ENCODE assay signal across 14 cellular contexts in genomic region chr9:21294904-21295538, GRCh38. TPM values are rescaled to one million over a fixed set of nuclear protein-coding genes. Genes with fewer than 3 reads are reported as not detected.
DNase-seq lines count a peak whose midpoint lies in the region; ATAC-seq, FAIRE-seq and TF ChIP-seq lines count a peak whose summit lies in the region.
"Had no signal": no experiment of that assay in that cellular context is flagged by ENCODE, and none has a peak within 500 bp of the region (broad histone marks: within the 10 kb centered on the region; RNA-seq: fewer than 3 reads in every experiment).

No MANE protein-coding gene starts in this region.

- peaks cover 14% of the 10 kb centered on the region for H3K4me1 Mint-ChIP-seq in activated B cell treated with CpG ODN at 0.5 μM for 24 hours
- peaks cover 0 to 2% (median under 1%) of the 10 kb centered on the region in 4 donors for H3K4me1 Mint-ChIP-seq in CD4-positive, alpha-beta memory T cell
- no peaks in the 10 kb centered on the region for H3K4me1 Mint-ChIP-seq in endodermal cell

- no peak overlapping the region for H3K4me3 ChIP-seq in CD4-positive, alpha-beta memory T cell (ENCODE audit: low read length in 2 of 2)
- H3K4me3 ChIP-seq in dorsolateral prefrontal cortex (no peak overlapping the region), endodermal cell (ENCODE audit: low read length) (no peak overlapping the region)

- H3K4me1 ChIP-seq in CD4-positive, alpha-beta memory T cell (ENCODE audit: insufficient read depth, low read length), result no peaks in the 10 kb centered on the region
- no peaks in the 10 kb centered on the region for H3K4me1 ChIP-seq in endodermal cell (ENCODE audit: control insufficient read depth, insufficient read depth, low read length)

- no peaks in the 10 kb centered on the region for H3K27me3 ChIP-seq in CD4-positive, alpha-beta memory T cell (ENCODE audit: insufficient read depth, low read length)
- H3K27me3 ChIP-seq in dorsolateral prefrontal cortex (peaks cover 0 to 5% (median 0%) of the 10 kb centered on the region in 45 donors), endodermal cell (ENCODE audit: control insufficient read depth, insufficient read depth, low read length, poor library complexity, severe bottlenecking) (peaks cover 67% of the 10 kb centered on the region)

- intact Hi-C loops in activated B cell treated with CpG ODN at 0.5 μM for 24 hours (cut with micrococcal nuclease), result loop anchor here (5.0 kb wide), 1 partner anchor 33 kb away; no protein-coding TSS in a partner anchor
- intact Hi-C loops in CD4-positive, alpha-beta memory T cell (cut with micrococcal nuclease), result no loop called here
- intact Hi-C loops in dorsolateral prefrontal cortex (cut with DNase I), result no loop called here

- no peaks in the 10 kb centered on the region for H3K9me3 ChIP-seq in CD4-positive, alpha-beta memory T cell (ENCODE audit: control insufficient read depth in 1 of 2, low read length in 2 of 2)
- H3K9me3 ChIP-seq in endodermal cell (ENCODE audit: control insufficient read depth, low read length), result no peaks in the 10 kb centered on the region

- POLR2A ChIA-PET in activated B cell treated with CpG ODN at 0.5 μM for 24 hours (lab: Charles Lee), result no interaction called here
- POLR2A ChIA-PET in CD4-positive, alpha-beta memory T cell (lab: Charles Lee; ENCODE audit: partially characterized antibody), result no interaction called here

- H3K36me3 Mint-ChIP-seq in activated B cell treated with CpG ODN at 0.5 μM for 24 hours (ENCODE audit: low read depth) (no peaks in the 10 kb centered on the region), endodermal cell (ENCODE audit: low read depth) (no peaks in the 10 kb centered on the region)
- no peaks in the 10 kb centered on the region for H3K36me3 Mint-ChIP-seq in CD4-positive, alpha-beta memory T cell

- no peaks in the 10 kb centered on the region for H3K36me3 ChIP-seq in CD4-positive, alpha-beta memory T cell (ENCODE audit: insufficient read depth, low read length)
- H3K36me3 ChIP-seq in endodermal cell (ENCODE audit: control insufficient read depth, insufficient read depth, low read length), result no peaks in the 10 kb centered on the region

- TF ChIP-seq CTCF in activated B cell treated with CpG ODN at 0.5 μM for 24 hours (IDR thresholded peaks at IDR 0.05) (no peak), dorsolateral prefrontal cortex (IDR thresholded peaks at IDR 0.05 in 54 of 56, conservative IDR thresholded peaks at IDR 0.05 in 2 of 56; ENCODE audit: low read depth in 1 of 56, partially characterized antibody in 56 of 56) (no peak), endodermal cell (conservative IDR thresholded peaks at IDR 0.05) (no peak)

- H3K27me3 Mint-ChIP-seq in activated B cell treated with CpG ODN at 0.5 μM for 24 hours (peaks cover 4% of the 10 kb centered on the region), endodermal cell (ENCODE audit: insufficient read depth) (peaks cover 77% of the 10 kb centered on the region)
- peaks cover 12 to 19% of the 10 kb centered on the region in 2 donors for H3K27me3 Mint-ChIP-seq in CD4-positive, alpha-beta memory T cell

- no peak overlapping the region for H3K9ac ChIP-seq in endodermal cell (ENCODE audit: extremely low read depth, low read length, poor library complexity, severe bottlenecking)

- ATAC-seq in GM21529 (IDR thresholded peaks at IDR 0.05; ENCODE audit: unreplicated experiment) (peak; percentile 79), HG03175 (IDR thresholded peaks at IDR 0.05; ENCODE audit: unreplicated experiment) (peak; percentile 87), activated B cell treated with CpG ODN at 0.5 μM for 24 hours (ENCODE audit: low read depth) (peak; percentile 37), left lobe of liver (no peak)

- CTCF ChIA-PET in activated B cell treated with CpG ODN at 0.5 μM for 24 hours (lab: Charles Lee), result no interaction called here
- CTCF ChIA-PET in CD4-positive, alpha-beta memory T cell (lab: Charles Lee; ENCODE audit: partially characterized antibody), result interaction anchor here (1.5 kb wide), 1 partner anchor 42 kb away, joined by 3 read pairs; no protein-coding TSS in a partner anchor

- no peaks in the 10 kb centered on the region for H3K9me3 Mint-ChIP-seq in activated B cell treated with CpG ODN at 0.5 μM for 24 hours
- H3K9me3 Mint-ChIP-seq in CD4-positive, alpha-beta memory T cell, result peaks cover 0 to 7% (median 0%) of the 10 kb centered on the region in 8 donors
- H3K9me3 Mint-ChIP-seq in endodermal cell, result no peaks in the 10 kb centered on the region

- H3K4me3 Mint-ChIP-seq in activated B cell treated with CpG ODN at 0.5 μM for 24 hours, result no peak overlapping the region
- no peak overlapping the region for H3K4me3 Mint-ChIP-seq in CD4-positive, alpha-beta memory T cell
- H3K4me3 Mint-ChIP-seq in endodermal cell, result no peak overlapping the region

- H3K27ac ChIP-seq in CD4-positive, alpha-beta memory T cell (ENCODE audit: low read depth, low read length), result no peak overlapping the region
- H3K27ac ChIP-seq in dorsolateral prefrontal cortex, result no peak overlapping the region
- H3K27ac ChIP-seq in endodermal cell (ENCODE audit: low read depth, low read length), result no peak overlapping the region

- DNase-seq in GM18507 (ENCODE audit: extremely low spot score, insufficient read length, low read depth) (peak; percentile 8), activated B cell treated with CpG ODN at 0.5 μM for 24 hours (no peak), left lobe of liver (ENCODE audit: low spot score) (no peak), dorsolateral prefrontal cortex (no peak), endodermal cell (no peak)
- DNase-seq in CD4-positive, alpha-beta memory T cell, result no peak
- DNase-seq: activated CD8-positive, alpha-beta memory T cell treated with anti-CD3 and anti-CD28 coated beads for 24 hours; anterior cingulate cortex had no signal

- FAIRE-seq in GM18507 (lab: Jason Lieb, UNC), result peak; percentile 88
- FAIRE-seq: endothelial cell of umbilical vein had no signal

- H3K27ac Mint-ChIP-seq in activated B cell treated with CpG ODN at 0.5 μM for 24 hours (no peak overlapping the region), endodermal cell (no peak overlapping the region)
- H3K27ac Mint-ChIP-seq in CD4-positive, alpha-beta memory T cell, result no peak overlapping the region

- 83 to 97% methylated on average over 4 to 6 of the region's 6 CpGs for WGBS in endodermal cell (ENCODE audit: insufficient coverage in 1 of 2, insufficient read length in 1 of 2), 2 experiments

RNA-seq across cellular contexts. Expression of gene IFNA5, which starts 10.1 kb away (rescaled TPM):
- total RNA-seq in activated B cell treated with CpG ODN at 0.5 μM for 24 hours (not detected in 2 replicates), left lobe of liver (not detected), dorsolateral prefrontal cortex (1 to 10 TPM in 1 of 120 experiments, under 1 TPM in 8, not detected in 111; 0.43 to 1.1 (median 0.52) TPM), endodermal cell (not detected)
- total RNA-seq in CD4-positive, alpha-beta memory T cell, result not detected
- polyA plus RNA-seq in CD4-positive, alpha-beta memory T cell, result not detected
- not detected for polyA plus RNA-seq in endodermal cell (2013, experiment 1 of 2)
- polyA plus RNA-seq in endodermal cell (2013, experiment 2 of 2), result not detected
- total RNA-seq: endothelial cell of umbilical vein, SK-MEL-5 had no signal
- polyA plus RNA-seq: endothelial cell of umbilical vein, neural cell, thymus had no signal

RNA-seq across cellular contexts. Expression of gene KLHL9, which starts 40.2 kb away (rescaled TPM):
- total RNA-seq in activated B cell treated with CpG ODN at 0.5 μM for 24 hours (13.1 and 13.8 TPM in 2 replicates), left lobe of liver (6.2 TPM), dorsolateral prefrontal cortex (10 to 100 TPM; 15.6 to 29.5 (median 24.9) TPM), endodermal cell (10 to 100 TPM; 24.6 to 32.0 TPM)
- 10 to 100 TPM; 38.7 to 40.1 TPM for total RNA-seq in CD4-positive, alpha-beta memory T cell
- 10 to 100 TPM; 14.3 to 18.1 TPM for polyA plus RNA-seq in CD4-positive, alpha-beta memory T cell
- polyA plus RNA-seq in endodermal cell (2013, experiment 1 of 2), result 32.7 TPM
- 31.5 TPM for polyA plus RNA-seq in endodermal cell (2013, experiment 2 of 2)

RNA-seq across cellular contexts. Expression of gene IFNA14, which starts 55.2 kb away (rescaled TPM):
- total RNA-seq in activated B cell treated with CpG ODN at 0.5 μM for 24 hours (not detected in 2 replicates), left lobe of liver (not detected), dorsolateral prefrontal cortex (not detected), endodermal cell (not detected)
- total RNA-seq in CD4-positive, alpha-beta memory T cell, result not detected
- not detected for polyA plus RNA-seq in CD4-positive, alpha-beta memory T cell
- not detected for polyA plus RNA-seq in endodermal cell (2013, experiment 1 of 2)
- polyA plus RNA-seq in endodermal cell (2013, experiment 2 of 2), result not detected
- total RNA-seq: endothelial cell of umbilical vein, SK-MEL-5 had no signal
- polyA plus RNA-seq: endothelial cell of umbilical vein, neural cell, thymus had no signal

RNA-seq across cellular contexts. Expression of gene IFNA6, which starts 55.7 kb away (rescaled TPM):
- total RNA-seq in activated B cell treated with CpG ODN at 0.5 μM for 24 hours (not detected in 2 replicates), left lobe of liver (not detected), dorsolateral prefrontal cortex (1 to 10 TPM in 5 of 120 experiments, under 1 TPM in 40, not detected in 75; 0.26 to 1.7 (median 0.63) TPM), endodermal cell (not detected)
- total RNA-seq in CD4-positive, alpha-beta memory T cell, result not detected
- not detected for polyA plus RNA-seq in CD4-positive, alpha-beta memory T cell
- not detected for polyA plus RNA-seq in endodermal cell (2013, experiment 1 of 2)
- not detected for polyA plus RNA-seq in endodermal cell (2013, experiment 2 of 2)
- total RNA-seq: endothelial cell of umbilical vein, SK-MEL-5 had no signal
- polyA plus RNA-seq: endothelial cell of umbilical vein, neural cell, thymus had no signal
